Comparison of ENCODE assay signal across 1 cellular context in the genomic region with DNA sequence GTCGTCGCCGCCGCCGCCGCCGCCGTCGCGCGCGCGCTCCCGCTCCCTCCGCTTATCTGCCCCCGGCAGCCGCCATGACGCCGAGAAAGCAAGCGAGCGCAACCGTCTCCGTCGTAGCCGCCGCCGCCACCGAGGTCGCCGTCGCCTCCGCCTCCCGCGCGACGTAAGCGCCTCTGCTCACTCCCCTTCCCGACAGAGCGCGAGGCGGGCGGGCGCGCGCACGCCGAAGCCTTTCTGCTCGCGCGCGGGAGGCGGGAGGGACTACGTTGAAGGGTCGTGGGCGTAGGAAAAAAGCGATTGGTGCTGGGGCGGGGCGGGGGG.
TF ChIP-seq lines count a peak whose summit lies in the region.

CHD1 (minus strand) TSS at position 206 of the 321 bp plus-strand sequence. CDS start 2,621 bp downstream, outside the sequence.

TF ChIP-seq in HepG2, 621 proteins besides CTCF, POLR2A, EP300 and RAD21 (continued from another document and continues in another):
- TF ChIP-seq, protein P1, sequence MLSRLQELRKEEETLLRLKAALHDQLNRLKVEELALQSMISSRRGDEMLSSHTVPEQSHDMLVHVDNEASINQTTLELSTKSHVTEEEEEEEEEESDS (CRISPR knock-in tag; IDR thresholded peaks at IDR 0.05; ENCODE audit: borderline replicate concordance), result no peak
- TF ChIP-seq, protein P2, sequence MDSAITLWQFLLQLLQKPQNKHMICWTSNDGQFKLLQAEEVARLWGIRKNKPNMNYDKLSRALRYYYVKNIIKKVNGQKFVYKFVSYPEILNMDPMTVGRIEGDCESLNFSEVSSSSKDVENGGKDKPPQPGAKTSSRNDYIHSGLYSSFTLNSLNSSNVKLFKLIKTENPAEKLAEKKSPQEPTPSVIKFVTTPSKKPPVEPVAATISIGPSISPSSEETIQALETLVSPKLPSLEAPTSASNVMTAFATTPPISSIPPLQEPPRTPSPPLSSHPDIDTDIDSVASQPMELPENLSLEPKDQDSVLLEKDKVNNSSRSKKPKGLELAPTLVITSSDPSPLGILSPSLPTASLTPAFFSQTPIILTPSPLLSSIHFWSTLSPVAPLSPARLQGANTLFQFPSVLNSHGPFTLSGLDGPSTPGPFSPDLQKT (CRISPR knock-in tag; IDR thresholded peaks at IDR 0.05; ENCODE audit: borderline replicate concordance), result no peak
- TF ChIP-seq SP4 (CRISPR knock-in tag; IDR thresholded peaks at IDR 0.05), result 0 out of 2 replicates have a peak, but pooled peaks have one; percentile 35
- peak; percentile 73; the same call in 1 of the 2 replicates for TF ChIP-seq KLF15 (CRISPR knock-in tag; IDR thresholded peaks at IDR 0.05; ENCODE audit: borderline replicate concordance)
- TF ChIP-seq ARNT (IDR thresholded peaks at IDR 0.05), result no peak
- TF ChIP-seq FIP1L1 (IDR thresholded peaks at IDR 0.05; ENCODE audit: borderline replicate concordance, insufficient read depth, low read depth, low read length), result no peak
- TF ChIP-seq ZMAT3 (CRISPR knock-in tag; conservative IDR thresholded peaks at IDR 0.05), result 0 out of 2 replicates have a peak, but pooled peaks have one; percentile 19
- TF ChIP-seq, protein P3, sequence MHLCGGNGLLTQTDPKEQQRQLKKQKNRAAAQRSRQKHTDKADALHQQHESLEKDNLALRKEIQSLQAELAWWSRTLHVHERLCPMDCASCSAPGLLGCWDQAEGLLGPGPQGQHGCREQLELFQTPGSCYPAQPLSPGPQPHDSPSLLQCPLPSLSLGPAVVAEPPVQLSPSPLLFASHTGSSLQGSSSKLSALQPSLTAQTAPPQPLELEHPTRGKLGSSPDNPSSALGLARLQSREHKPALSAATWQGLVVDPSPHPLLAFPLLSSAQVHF (CRISPR knock-in tag; IDR thresholded peaks at IDR 0.05), result peak; percentile 70; the same call in 1 of the 2 replicates
- peak; percentile 87 for TF ChIP-seq HNRNPLL (IDR thresholded peaks at IDR 0.05; ENCODE audit: low read depth, low read length, poor library complexity, severe bottlenecking)
- TF ChIP-seq SOX13 (IDR thresholded peaks at IDR 0.05), result no peak
- peak in 1 of 2 experiments; percentile 17; a peak in 1 of 4 replicates for TF ChIP-seq SOX13 (CRISPR knock-in tag; conservative IDR thresholded peaks at IDR 0.05 in 1 of 2, IDR thresholded peaks at IDR 0.05 in 1 of 2)
- peak; percentile 45; the same call in 1 of the 2 replicates for TF ChIP-seq POLR2AphosphoS2 (IDR thresholded peaks at IDR 0.05; ENCODE audit: low read depth, low read length)
- TF ChIP-seq ISL2 (CRISPR knock-in tag; IDR thresholded peaks at IDR 0.05), result peak; percentile 16
- no peak for TF ChIP-seq SRF (IDR thresholded peaks at IDR 0.05; ENCODE audit: low read depth, low read length)
- no peak for TF ChIP-seq MED1 (CRISPR knock-in tag; IDR thresholded peaks at IDR 0.05)
- TF ChIP-seq, protein P4, sequence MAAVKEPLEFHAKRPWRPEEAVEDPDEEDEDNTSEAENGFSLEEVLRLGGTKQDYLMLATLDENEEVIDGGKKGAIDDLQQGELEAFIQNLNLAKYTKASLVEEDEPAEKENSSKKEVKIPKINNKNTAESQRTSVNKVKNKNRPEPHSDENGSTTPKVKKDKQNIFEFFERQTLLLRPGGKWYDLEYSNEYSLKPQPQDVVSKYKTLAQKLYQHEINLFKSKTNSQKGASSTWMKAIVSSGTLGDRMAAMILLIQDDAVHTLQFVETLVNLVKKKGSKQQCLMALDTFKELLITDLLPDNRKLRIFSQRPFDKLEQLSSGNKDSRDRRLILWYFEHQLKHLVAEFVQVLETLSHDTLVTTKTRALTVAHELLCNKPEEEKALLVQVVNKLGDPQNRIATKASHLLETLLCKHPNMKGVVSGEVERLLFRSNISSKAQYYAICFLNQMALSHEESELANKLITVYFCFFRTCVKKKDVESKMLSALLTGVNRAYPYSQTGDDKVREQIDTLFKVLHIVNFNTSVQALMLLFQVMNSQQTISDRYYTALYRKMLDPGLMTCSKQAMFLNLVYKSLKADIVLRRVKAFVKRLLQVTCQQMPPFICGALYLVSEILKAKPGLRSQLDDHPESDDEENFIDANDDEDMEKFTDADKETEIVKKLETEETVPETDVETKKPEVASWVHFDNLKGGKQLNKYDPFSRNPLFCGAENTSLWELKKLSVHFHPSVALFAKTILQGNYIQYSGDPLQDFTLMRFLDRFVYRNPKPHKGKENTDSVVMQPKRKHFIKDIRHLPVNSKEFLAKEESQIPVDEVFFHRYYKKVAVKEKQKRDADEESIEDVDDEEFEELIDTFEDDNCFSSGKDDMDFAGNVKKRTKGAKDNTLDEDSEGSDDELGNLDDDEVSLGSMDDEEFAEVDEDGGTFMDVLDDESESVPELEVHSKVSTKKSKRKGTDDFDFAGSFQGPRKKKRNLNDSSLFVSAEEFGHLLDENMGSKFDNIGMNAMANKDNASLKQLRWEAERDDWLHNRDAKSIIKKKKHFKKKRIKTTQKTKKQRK (IDR thresholded peaks at IDR 0.05; ENCODE audit: low read length), result no peak
- TF ChIP-seq BRD4 (CRISPR knock-in tag; IDR thresholded peaks at IDR 0.05), result peak; percentile 31; the same call in 1 of the 2 replicates
- peak; percentile 38; the same call in 1 of the 2 replicates for TF ChIP-seq FOXP4 (CRISPR knock-in tag; IDR thresholded peaks at IDR 0.05)
- no peak for TF ChIP-seq ZNF563 (CRISPR knock-in tag; IDR thresholded peaks at IDR 0.05)
- TF ChIP-seq MXI1 (IDR thresholded peaks at IDR 0.05; ENCODE audit: borderline replicate concordance, low read depth, low read length), result peak; percentile 59; the same call in 1 of the 3 replicates
- 0 out of 2 replicates have a peak, but pooled peaks have one; percentile 27 for TF ChIP-seq ZNF232 (CRISPR knock-in tag; IDR thresholded peaks at IDR 0.05; ENCODE audit: borderline replicate concordance)
- TF ChIP-seq, protein P5, sequence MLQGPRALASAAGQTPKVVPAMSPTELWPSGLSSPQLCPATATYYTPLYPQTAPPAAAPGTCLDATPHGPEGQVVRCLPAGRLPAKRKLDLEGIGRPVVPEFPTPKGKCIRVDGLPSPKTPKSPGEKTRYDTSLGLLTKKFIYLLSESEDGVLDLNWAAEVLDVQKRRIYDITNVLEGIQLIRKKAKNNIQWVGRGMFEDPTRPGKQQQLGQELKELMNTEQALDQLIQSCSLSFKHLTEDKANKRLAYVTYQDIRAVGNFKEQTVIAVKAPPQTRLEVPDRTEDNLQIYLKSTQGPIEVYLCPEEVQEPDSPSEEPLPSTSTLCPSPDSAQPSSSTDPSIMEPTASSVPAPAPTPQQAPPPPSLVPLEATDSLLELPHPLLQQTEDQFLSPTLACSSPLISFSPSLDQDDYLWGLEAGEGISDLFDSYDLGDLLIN (CRISPR knock-in tag; IDR thresholded peaks at IDR 0.05; ENCODE audit: borderline replicate concordance), result peak; percentile 34; the same call in 1 of the 2 replicates
- peak; percentile 88; the same call in 1 of the 2 replicates for TF ChIP-seq ZNF589 (CRISPR knock-in tag; conservative IDR thresholded peaks at IDR 0.05)
- peak in 1 of 2 experiments; percentile 67; a peak in 2 of 4 replicates for TF ChIP-seq ATF4 (CRISPR knock-in tag; IDR thresholded peaks at IDR 0.05)
- TF ChIP-seq, protein P6, sequence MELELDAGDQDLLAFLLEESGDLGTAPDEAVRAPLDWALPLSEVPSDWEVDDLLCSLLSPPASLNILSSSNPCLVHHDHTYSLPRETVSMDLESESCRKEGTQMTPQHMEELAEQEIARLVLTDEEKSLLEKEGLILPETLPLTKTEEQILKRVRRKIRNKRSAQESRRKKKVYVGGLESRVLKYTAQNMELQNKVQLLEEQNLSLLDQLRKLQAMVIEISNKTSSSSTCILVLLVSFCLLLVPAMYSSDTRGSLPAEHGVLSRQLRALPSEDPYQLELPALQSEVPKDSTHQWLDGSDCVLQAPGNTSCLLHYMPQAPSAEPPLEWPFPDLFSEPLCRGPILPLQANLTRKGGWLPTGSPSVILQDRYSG (CRISPR knock-in tag; IDR thresholded peaks at IDR 0.05), result 0 out of 2 replicates have a peak, but pooled peaks have one; percentile 11
- no peak for TF ChIP-seq ZNF790 (CRISPR knock-in tag; IDR thresholded peaks at IDR 0.05; ENCODE audit: borderline replicate concordance)
- no peak for TF ChIP-seq LRRFIP1 (CRISPR knock-in tag; conservative IDR thresholded peaks at IDR 0.05)
- TF ChIP-seq IRF2 (CRISPR knock-in tag; IDR thresholded peaks at IDR 0.05), result peak; percentile 53
- TF ChIP-seq GLI4 (CRISPR knock-in tag; IDR thresholded peaks at IDR 0.05; ENCODE audit: borderline replicate concordance), result no peak
- 0 out of 2 replicates have a peak, but pooled peaks have one; percentile 12 for TF ChIP-seq ZNF503 (CRISPR knock-in tag; IDR thresholded peaks at IDR 0.05)
- TF ChIP-seq SKI (IDR thresholded peaks at IDR 0.05; ENCODE audit: partially characterized antibody), result peak; percentile 49
- peak; percentile 6; the same call in 1 of the 2 replicates for TF ChIP-seq ZSCAN31 (CRISPR knock-in tag; IDR thresholded peaks at IDR 0.05; ENCODE audit: low read depth)
- TF ChIP-seq ZNF619 (CRISPR knock-in tag; IDR thresholded peaks at IDR 0.05), result peak; percentile 6; the same call in 1 of the 2 replicates
- TF ChIP-seq, protein P7, sequence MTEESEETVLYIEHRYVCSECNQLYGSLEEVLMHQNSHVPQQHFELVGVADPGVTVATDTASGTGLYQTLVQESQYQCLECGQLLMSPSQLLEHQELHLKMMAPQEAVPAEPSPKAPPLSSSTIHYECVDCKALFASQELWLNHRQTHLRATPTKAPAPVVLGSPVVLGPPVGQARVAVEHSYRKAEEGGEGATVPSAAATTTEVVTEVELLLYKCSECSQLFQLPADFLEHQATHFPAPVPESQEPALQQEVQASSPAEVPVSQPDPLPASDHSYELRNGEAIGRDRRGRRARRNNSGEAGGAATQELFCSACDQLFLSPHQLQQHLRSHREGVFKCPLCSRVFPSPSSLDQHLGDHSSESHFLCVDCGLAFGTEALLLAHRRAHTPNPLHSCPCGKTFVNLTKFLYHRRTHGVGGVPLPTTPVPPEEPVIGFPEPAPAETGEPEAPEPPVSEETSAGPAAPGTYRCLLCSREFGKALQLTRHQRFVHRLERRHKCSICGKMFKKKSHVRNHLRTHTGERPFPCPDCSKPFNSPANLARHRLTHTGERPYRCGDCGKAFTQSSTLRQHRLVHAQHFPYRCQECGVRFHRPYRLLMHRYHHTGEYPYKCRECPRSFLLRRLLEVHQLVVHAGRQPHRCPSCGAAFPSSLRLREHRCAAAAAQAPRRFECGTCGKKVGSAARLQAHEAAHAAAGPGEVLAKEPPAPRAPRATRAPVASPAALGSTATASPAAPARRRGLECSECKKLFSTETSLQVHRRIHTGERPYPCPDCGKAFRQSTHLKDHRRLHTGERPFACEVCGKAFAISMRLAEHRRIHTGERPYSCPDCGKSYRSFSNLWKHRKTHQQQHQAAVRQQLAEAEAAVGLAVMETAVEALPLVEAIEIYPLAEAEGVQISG (CRISPR knock-in tag; IDR thresholded peaks at IDR 0.05), result 0 out of 2 replicates have a peak, but pooled peaks have one; percentile 1
